In the genomic region with DNA sequence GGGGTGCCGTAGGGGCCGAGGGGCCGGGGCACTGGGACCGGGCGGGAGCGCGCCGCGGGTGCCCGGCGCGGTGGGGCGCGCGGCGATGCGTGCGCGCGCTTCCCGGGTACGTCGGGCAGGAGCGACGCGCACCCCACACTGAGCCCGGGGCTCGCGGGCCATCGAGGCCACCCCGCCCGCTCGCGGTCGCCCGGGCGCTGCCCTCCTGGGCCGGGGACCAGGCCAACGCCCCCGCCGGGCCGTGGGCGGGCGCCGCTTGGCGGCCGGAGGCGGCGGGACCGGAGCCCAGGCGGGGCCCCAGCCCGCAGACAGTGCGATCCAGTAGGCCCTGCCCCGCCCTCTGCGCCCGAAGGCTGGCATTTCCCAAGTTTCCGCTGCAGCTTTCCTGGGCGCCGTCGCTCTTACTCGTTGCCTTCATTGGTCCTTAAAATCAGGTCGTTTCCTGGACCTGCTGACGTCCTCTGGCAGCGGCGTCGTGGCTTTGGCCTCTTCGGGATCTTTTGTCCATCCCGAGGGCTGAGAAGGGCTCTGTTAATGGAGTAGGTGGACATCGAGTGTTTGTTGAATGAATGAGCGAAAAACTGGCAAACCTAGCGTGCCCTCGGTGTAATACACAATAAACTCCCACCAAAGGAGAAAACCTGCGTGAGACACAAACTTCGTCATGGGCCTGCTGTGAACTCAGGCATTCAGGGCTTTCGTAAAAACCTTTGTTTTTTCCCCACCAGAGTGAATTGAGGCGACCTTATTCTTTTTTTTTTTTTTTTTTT, we compare ENCODE assay signal across 1 cellular context.
TF ChIP-seq lines count a peak whose summit lies in the region.

No MANE protein-coding gene starts in this region.

TF ChIP-seq in HepG2, 621 proteins besides CTCF, POLR2A, EP300 and RAD21 (continued from another document):
- TF ChIP-seq, protein P1, sequence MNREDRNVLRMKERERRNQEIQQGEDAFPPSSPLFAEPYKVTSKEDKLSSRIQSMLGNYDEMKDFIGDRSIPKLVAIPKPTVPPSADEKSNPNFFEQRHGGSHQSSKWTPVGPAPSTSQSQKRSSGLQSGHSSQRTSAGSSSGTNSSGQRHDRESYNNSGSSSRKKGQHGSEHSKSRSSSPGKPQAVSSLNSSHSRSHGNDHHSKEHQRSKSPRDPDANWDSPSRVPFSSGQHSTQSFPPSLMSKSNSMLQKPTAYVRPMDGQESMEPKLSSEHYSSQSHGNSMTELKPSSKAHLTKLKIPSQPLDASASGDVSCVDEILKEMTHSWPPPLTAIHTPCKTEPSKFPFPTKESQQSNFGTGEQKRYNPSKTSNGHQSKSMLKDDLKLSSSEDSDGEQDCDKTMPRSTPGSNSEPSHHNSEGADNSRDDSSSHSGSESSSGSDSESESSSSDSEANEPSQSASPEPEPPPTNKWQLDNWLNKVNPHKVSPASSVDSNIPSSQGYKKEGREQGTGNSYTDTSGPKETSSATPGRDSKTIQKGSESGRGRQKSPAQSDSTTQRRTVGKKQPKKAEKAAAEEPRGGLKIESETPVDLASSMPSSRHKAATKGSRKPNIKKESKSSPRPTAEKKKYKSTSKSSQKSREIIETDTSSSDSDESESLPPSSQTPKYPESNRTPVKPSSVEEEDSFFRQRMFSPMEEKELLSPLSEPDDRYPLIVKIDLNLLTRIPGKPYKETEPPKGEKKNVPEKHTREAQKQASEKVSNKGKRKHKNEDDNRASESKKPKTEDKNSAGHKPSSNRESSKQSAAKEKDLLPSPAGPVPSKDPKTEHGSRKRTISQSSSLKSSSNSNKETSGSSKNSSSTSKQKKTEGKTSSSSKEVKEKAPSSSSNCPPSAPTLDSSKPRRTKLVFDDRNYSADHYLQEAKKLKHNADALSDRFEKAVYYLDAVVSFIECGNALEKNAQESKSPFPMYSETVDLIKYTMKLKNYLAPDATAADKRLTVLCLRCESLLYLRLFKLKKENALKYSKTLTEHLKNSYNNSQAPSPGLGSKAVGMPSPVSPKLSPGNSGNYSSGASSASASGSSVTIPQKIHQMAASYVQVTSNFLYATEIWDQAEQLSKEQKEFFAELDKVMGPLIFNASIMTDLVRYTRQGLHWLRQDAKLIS (CRISPR knock-in tag; IDR thresholded peaks at IDR 0.05) = no peak
- TF ChIP-seq PHF20 (CRISPR knock-in tag; IDR thresholded peaks at IDR 0.05) = no peak
- TF ChIP-seq, protein P2, sequence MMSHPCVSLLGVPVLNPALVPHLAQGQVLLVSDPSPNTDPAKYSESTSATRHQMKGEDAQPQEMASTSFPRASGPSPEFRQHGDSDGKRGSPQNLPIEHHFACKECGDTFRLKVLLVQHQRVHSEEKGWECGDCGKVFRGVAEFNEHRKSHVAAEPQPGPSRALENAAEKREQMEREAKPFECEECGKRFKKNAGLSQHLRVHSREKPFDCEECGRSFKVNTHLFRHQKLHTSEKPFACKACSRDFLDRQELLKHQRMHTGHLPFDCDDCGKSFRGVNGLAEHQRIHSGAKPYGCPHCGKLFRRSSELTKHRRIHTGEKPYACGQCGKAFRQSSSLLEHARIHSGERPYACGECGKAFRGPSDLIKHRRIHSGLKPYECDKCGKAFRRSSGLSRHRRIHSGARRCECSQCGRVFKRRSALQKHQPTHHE (CRISPR knock-in tag; IDR thresholded peaks at IDR 0.05; ENCODE audit: borderline replicate concordance) = no peak
- no peak for TF ChIP-seq SETDB1 (CRISPR knock-in tag; IDR thresholded peaks at IDR 0.05; ENCODE audit: borderline replicate concordance)
- no peak for TF ChIP-seq ZNF564 (CRISPR knock-in tag; IDR thresholded peaks at IDR 0.05)
- TF ChIP-seq ZNF101 (CRISPR knock-in tag; IDR thresholded peaks at IDR 0.05; ENCODE audit: borderline replicate concordance, low read depth) = no peak
- TF ChIP-seq ARNT2 (CRISPR knock-in tag; IDR thresholded peaks at IDR 0.05; ENCODE audit: low read depth) = no peak
- peak; percentile 44; the same call in 1 of the 2 replicates for TF ChIP-seq HDAC1 (CRISPR knock-in tag; IDR thresholded peaks at IDR 0.05)
- TF ChIP-seq NBN (conservative IDR thresholded peaks at IDR 0.05) = no peak
- no peak for TF ChIP-seq SNAPC2 (CRISPR knock-in tag; IDR thresholded peaks at IDR 0.05)
- TF ChIP-seq NR3C1 (CRISPR knock-in tag; IDR thresholded peaks at IDR 0.05) = no peak
- TF ChIP-seq EED (CRISPR knock-in tag; IDR thresholded peaks at IDR 0.05) = no peak
- TF ChIP-seq ZNF501 (CRISPR knock-in tag; IDR thresholded peaks at IDR 0.05) = no peak
- TF ChIP-seq MED13 (CRISPR knock-in tag; IDR thresholded peaks at IDR 0.05) = no peak
- TF ChIP-seq ZMYM3 (CRISPR knock-in tag; IDR thresholded peaks at IDR 0.05) = peak; percentile 69
- TF ChIP-seq, protein P3, sequence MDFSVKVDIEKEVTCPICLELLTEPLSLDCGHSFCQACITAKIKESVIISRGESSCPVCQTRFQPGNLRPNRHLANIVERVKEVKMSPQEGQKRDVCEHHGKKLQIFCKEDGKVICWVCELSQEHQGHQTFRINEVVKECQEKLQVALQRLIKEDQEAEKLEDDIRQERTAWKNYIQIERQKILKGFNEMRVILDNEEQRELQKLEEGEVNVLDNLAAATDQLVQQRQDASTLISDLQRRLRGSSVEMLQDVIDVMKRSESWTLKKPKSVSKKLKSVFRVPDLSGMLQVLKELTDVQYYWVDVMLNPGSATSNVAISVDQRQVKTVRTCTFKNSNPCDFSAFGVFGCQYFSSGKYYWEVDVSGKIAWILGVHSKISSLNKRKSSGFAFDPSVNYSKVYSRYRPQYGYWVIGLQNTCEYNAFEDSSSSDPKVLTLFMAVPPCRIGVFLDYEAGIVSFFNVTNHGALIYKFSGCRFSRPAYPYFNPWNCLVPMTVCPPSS (IDR thresholded peaks at IDR 0.05) = no peak
- TF ChIP-seq SAP130 (CRISPR knock-in tag; IDR thresholded peaks at IDR 0.05; ENCODE audit: low read depth) = peak; percentile 36; the same call in 1 of the 2 replicates
- no peak for TF ChIP-seq HMG20B (CRISPR knock-in tag; conservative IDR thresholded peaks at IDR 0.05)
- no peak for TF ChIP-seq ERF (CRISPR knock-in tag; IDR thresholded peaks at IDR 0.05)
- TF ChIP-seq FOXC1 (CRISPR knock-in tag; IDR thresholded peaks at IDR 0.05; ENCODE audit: borderline replicate concordance) = no peak
- TF ChIP-seq ZNF234 (CRISPR knock-in tag; conservative IDR thresholded peaks at IDR 0.05) = no peak
- TF ChIP-seq ZKSCAN1 (IDR thresholded peaks at IDR 0.05; ENCODE audit: low read length) = no peak
- TF ChIP-seq, protein P4, sequence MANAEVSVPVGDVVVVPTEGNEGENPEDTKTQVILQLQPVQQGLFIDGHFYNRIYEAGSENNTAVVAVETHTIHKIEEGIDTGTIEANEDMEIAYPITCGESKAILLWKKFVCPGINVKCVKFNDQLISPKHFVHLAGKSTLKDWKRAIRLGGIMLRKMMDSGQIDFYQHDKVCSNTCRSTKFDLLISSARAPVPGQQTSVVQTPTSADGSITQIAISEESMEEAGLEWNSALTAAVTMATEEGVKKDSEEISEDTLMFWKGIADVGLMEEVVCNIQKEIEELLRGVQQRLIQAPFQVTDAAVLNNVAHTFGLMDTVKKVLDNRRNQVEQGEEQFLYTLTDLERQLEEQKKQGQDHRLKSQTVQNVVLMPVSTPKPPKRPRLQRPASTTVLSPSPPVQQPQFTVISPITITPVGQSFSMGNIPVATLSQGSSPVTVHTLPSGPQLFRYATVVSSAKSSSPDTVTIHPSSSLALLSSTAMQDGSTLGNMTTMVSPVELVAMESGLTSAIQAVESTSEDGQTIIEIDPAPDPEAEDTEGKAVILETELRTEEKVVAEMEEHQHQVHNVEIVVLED (CRISPR knock-in tag; IDR thresholded peaks at IDR 0.05; ENCODE audit: borderline replicate concordance) = no peak
- TF ChIP-seq WIZ (CRISPR knock-in tag; IDR thresholded peaks at IDR 0.05) = no peak
- TF ChIP-seq ZKSCAN8 (CRISPR knock-in tag; IDR thresholded peaks at IDR 0.05; ENCODE audit: borderline replicate concordance) = no peak
- no peak for TF ChIP-seq ATRX (CRISPR knock-in tag; IDR thresholded peaks at IDR 0.05; ENCODE audit: borderline replicate concordance)
- TF ChIP-seq, protein P5, sequence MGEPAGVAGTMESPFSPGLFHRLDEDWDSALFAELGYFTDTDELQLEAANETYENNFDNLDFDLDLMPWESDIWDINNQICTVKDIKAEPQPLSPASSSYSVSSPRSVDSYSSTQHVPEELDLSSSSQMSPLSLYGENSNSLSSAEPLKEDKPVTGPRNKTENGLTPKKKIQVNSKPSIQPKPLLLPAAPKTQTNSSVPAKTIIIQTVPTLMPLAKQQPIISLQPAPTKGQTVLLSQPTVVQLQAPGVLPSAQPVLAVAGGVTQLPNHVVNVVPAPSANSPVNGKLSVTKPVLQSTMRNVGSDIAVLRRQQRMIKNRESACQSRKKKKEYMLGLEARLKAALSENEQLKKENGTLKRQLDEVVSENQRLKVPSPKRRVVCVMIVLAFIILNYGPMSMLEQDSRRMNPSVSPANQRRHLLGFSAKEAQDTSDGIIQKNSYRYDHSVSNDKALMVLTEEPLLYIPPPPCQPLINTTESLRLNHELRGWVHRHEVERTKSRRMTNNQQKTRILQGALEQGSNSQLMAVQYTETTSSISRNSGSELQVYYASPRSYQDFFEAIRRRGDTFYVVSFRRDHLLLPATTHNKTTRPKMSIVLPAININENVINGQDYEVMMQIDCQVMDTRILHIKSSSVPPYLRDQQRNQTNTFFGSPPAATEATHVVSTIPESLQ (CRISPR knock-in tag; conservative IDR thresholded peaks at IDR 0.05) = no peak
- TF ChIP-seq GPN1 (CRISPR knock-in tag; IDR thresholded peaks at IDR 0.05; ENCODE audit: borderline replicate concordance) = no peak
- 0 out of 2 replicates have a peak, but pooled peaks have one; percentile 26 for TF ChIP-seq ZMYM4 (CRISPR knock-in tag; IDR thresholded peaks at IDR 0.05)
- TF ChIP-seq, protein P6, sequence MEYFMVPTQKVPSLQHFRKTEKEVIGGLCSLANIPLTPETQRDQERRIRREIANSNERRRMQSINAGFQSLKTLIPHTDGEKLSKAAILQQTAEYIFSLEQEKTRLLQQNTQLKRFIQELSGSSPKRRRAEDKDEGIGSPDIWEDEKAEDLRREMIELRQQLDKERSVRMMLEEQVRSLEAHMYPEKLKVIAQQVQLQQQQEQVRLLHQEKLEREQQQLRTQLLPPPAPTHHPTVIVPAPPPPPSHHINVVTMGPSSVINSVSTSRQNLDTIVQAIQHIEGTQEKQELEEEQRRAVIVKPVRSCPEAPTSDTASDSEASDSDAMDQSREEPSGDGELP (IDR thresholded peaks at IDR 0.05; ENCODE audit: borderline replicate concordance, low read depth) = no peak
- no peak for TF ChIP-seq TEAD2 (CRISPR knock-in tag; IDR thresholded peaks at IDR 0.05)
- TF ChIP-seq SRSF9 (IDR thresholded peaks at IDR 0.05; ENCODE audit: borderline replicate concordance, insufficient read depth, low read depth, low read length, poor library complexity, severe bottlenecking) = no peak
- no peak for TF ChIP-seq THYN1 (CRISPR knock-in tag; IDR thresholded peaks at IDR 0.05; ENCODE audit: borderline replicate concordance, low read depth)
- TF ChIP-seq ZNF615 (CRISPR knock-in tag; IDR thresholded peaks at IDR 0.05; ENCODE audit: borderline replicate concordance) = no peak
- TF ChIP-seq, protein P7, sequence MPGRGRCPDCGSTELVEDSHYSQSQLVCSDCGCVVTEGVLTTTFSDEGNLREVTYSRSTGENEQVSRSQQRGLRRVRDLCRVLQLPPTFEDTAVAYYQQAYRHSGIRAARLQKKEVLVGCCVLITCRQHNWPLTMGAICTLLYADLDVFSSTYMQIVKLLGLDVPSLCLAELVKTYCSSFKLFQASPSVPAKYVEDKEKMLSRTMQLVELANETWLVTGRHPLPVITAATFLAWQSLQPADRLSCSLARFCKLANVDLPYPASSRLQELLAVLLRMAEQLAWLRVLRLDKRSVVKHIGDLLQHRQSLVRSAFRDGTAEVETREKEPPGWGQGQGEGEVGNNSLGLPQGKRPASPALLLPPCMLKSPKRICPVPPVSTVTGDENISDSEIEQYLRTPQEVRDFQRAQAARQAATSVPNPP (CRISPR knock-in tag; IDR thresholded peaks at IDR 0.05) = no peak
- 0 out of 2 replicates have a peak, but pooled peaks have one; percentile 43 for TF ChIP-seq REPIN1 (CRISPR knock-in tag; IDR thresholded peaks at IDR 0.05; ENCODE audit: borderline replicate concordance, low read depth)
